In genomic region chr1:231357187-231357772, GRCh38 we compare ENCODE assay signal across 21 cellular contexts. TPM values are rescaled to one million over a fixed set of nuclear protein-coding genes. Genes with fewer than 3 reads are reported as not detected.
DNase-seq lines count a peak whose midpoint lies in the region; ATAC-seq, FAIRE-seq and TF ChIP-seq lines count a peak whose summit lies in the region.
"Had no signal": no experiment of that assay in that cellular context is flagged by ENCODE, and none has a peak within 500 bp of the region (broad histone marks: within the 10 kb centered on the region; RNA-seq: fewer than 3 reads in every experiment).

No MANE protein-coding gene starts in this region.

- no peak for TF ChIP-seq POLR2A in A549 (IDR thresholded peaks at IDR 0.05; ENCODE audit: low read length)

- no peaks in the 10 kb centered on the region for H3K27me3 Mint-ChIP-seq in astrocyte (ENCODE audit: low read depth, unreplicated experiment)
- H3K27me3 Mint-ChIP-seq: activated CD8-positive, alpha-beta memory T cell treated with anti-CD3 and anti-CD28 coated beads, Interleukin-2, amount 10 ng/mL, durations not matched to agents 7 days and 5 days had no signal

- H4K20me1 ChIP-seq in astrocyte (ENCODE audit: insufficient read depth, low read length) (no peaks in the 10 kb centered on the region), smooth muscle cell (ENCODE audit: low read depth) (peaks cover 12% of the 10 kb centered on the region)

- H3K4me2 ChIP-seq in A549 (no peak overlapping the region; the same call in 1 of the 3 replicates), astrocyte (ENCODE audit: low read length) (no peak overlapping the region), smooth muscle cell (no peak overlapping the region)

- H3K79me2 ChIP-seq in astrocyte (ENCODE audit: insufficient read depth, low read length) = no peaks in the 10 kb centered on the region
- no peaks in the 10 kb centered on the region for H3K79me2 ChIP-seq in smooth muscle cell (ENCODE audit: low read depth)

- H3K4me3 Mint-ChIP-seq in astrocyte (ENCODE audit: unreplicated experiment) = peak overlapping the region; percentile 52
- H3K4me3 Mint-ChIP-seq: activated CD8-positive, alpha-beta memory T cell treated with anti-CD3 and anti-CD28 coated beads, Interleukin-2, amount 10 ng/mL, durations not matched to agents 7 days and 5 days; activated T-cell treated with anti-CD3 and anti-CD28 coated beads, Interleukin-2, amount 50 U/mL, for 4 hours; CD8-positive, alpha-beta T cell; nephron; T-helper 1 cell treated with Interleukin-12 subunit alpha and Interleukin-12 subunit beta and Interleukin-4 antibody, amounts not matched to agents 30 μg/mL and 1 μg/mL, for 36 hours had no signal

- H3K27ac ChIP-seq in A549 = no peak overlapping the region
- H3K27ac ChIP-seq in astrocyte (ENCODE audit: low read depth, low read length) = no peak overlapping the region
- H3K27ac ChIP-seq in smooth muscle cell (ENCODE audit: low read depth) = no peak overlapping the region
- H3K27ac ChIP-seq: RWPE1, upper lobe of right lung had no signal

- peaks cover 4% of the 10 kb centered on the region for H3K36me3 Mint-ChIP-seq in astrocyte (ENCODE audit: low read depth, unreplicated experiment)

- no peak overlapping the region for H3K9ac ChIP-seq in astrocyte (ENCODE audit: low read length)
- H3K9ac ChIP-seq in smooth muscle cell (ENCODE audit: low read depth) = no peak overlapping the region

- H2AFZ ChIP-seq in astrocyte (ENCODE audit: low read depth, low read length) (no peak overlapping the region), smooth muscle cell (ENCODE audit: low read depth) (no peak overlapping the region)

- peaks cover 16% of the 10 kb centered on the region for H3F3A ChIP-seq in smooth muscle cell (ENCODE audit: low read depth)

- TF ChIP-seq CTCF in A549 (IDR thresholded peaks at IDR 0.05) = no peak
- no peak for TF ChIP-seq CTCF in astrocyte (IDR thresholded peaks at IDR 0.05; ENCODE audit: insufficient read depth, low read depth, low read length)
- TF ChIP-seq CTCF in smooth muscle cell (IDR thresholded peaks at IDR 0.05; ENCODE audit: borderline replicate concordance, insufficient read depth, poor library complexity, severe bottlenecking) = no peak

- H3K9me3 ChIP-seq in A549 = no peaks in the 10 kb centered on the region
- H3K9me3 ChIP-seq in astrocyte (ENCODE audit: insufficient read depth, low read depth, low read length) = no peaks in the 10 kb centered on the region
- no peaks in the 10 kb centered on the region for H3K9me3 ChIP-seq in smooth muscle cell (replicated peaks; ENCODE audit: low read depth)
- H3K9me3 ChIP-seq: ascending aorta, upper lobe of right lung had no signal

- peak overlapping the region; percentile 51 for H3K27ac Mint-ChIP-seq in astrocyte (ENCODE audit: unreplicated experiment)

- H3K4me3 ChIP-seq in A549 = no peak overlapping the region
- no peak overlapping the region for H3K4me3 ChIP-seq in astrocyte (ENCODE audit: insufficient read depth, low read depth, low read length)
- no peak overlapping the region for H3K4me3 ChIP-seq in smooth muscle cell
- H3K4me3 ChIP-seq: ascending aorta, cardiac muscle cell, coronary artery, skin epidermis, upper lobe of right lung had no signal

- no peak for ATAC-seq in A549
- ATAC-seq in GM19328 (IDR thresholded peaks at IDR 0.05; ENCODE audit: unreplicated experiment) = peak; percentile 8
- peak; percentile 10 for ATAC-seq in HG03432 (IDR thresholded peaks at IDR 0.05; ENCODE audit: unreplicated experiment)
- no peak for ATAC-seq in HG03025 (IDR thresholded peaks at IDR 0.05; ENCODE audit: low FRiP score, unreplicated experiment)
- no peak for ATAC-seq in GM18909 (IDR thresholded peaks at IDR 0.05; ENCODE audit: poor library complexity, unreplicated experiment)

- H3K27me3 ChIP-seq in astrocyte (ENCODE audit: insufficient read depth, low read length) (no peaks in the 10 kb centered on the region), smooth muscle cell (ENCODE audit: low read depth) (no peaks in the 10 kb centered on the region)
- H3K27me3 ChIP-seq: ascending aorta, cardiac muscle cell, upper lobe of right lung had no signal

- H3K4me1 ChIP-seq in A549 (peaks cover 38% of the 10 kb centered on the region), astrocyte (ENCODE audit: insufficient read depth, low read length) (peaks cover 5% of the 10 kb centered on the region), smooth muscle cell (ENCODE audit: low read depth) (no peaks in the 10 kb centered on the region)
- H3K4me1 ChIP-seq: upper lobe of right lung had no signal

- H3K36me3 ChIP-seq in astrocyte (ENCODE audit: insufficient read depth, low read length) = peaks cover 9% of the 10 kb centered on the region
- no peaks in the 10 kb centered on the region for H3K36me3 ChIP-seq in smooth muscle cell (ENCODE audit: low read depth)

- no peak for FAIRE-seq in A549 (lab: Jason Lieb, UNC)
- no peak for FAIRE-seq in astrocyte (lab: Jason Lieb, UNC)

- TF ChIP-seq RAD21 in A549 (conservative IDR thresholded peaks at IDR 0.05 in 1 of 2, IDR thresholded peaks at IDR 0.05 in 1 of 2) = no peak

- no peak for TF ChIP-seq EP300 in A549 (IDR thresholded peaks at IDR 0.05)

- no peak for DNase-seq in A549 (ENCODE audit: low read depth in 1 of 2, low spot score in 1 of 2)
- no peak for DNase-seq in astrocyte (ENCODE audit: low read depth)
- DNase-seq in A172 (ENCODE audit: low spot score) = no peak
- no peak for DNase-seq in smooth muscle cell (lab: John Stamatoyannopoulos, UW; ENCODE audit: unreplicated experiment)
- DNase-seq: effector memory CD4-positive, alpha-beta T cell; left colon; upper lobe of right lung had no signal

- POLR2A ChIA-PET in A549 (lab: Yijun Ruan, JAX) = interaction anchor here (0.9 to 1.7 kb wide), 2 partner anchors 171 to 227 kb away, joined by 5 read pairs; no protein-coding TSS in a partner anchor

- peaks cover 12% of the 10 kb centered on the region for H3K4me1 Mint-ChIP-seq in astrocyte (ENCODE audit: low read depth, unreplicated experiment)

- no peaks in the 10 kb centered on the region for H3K9me3 Mint-ChIP-seq in astrocyte (ENCODE audit: unreplicated experiment)
- H3K9me3 Mint-ChIP-seq: activated T-cell treated with anti-CD3 and anti-CD28 coated beads, Interleukin-2, amount 50 U/mL, for 4 hours; CD8-positive, alpha-beta T cell; nephron; T-helper 1 cell treated with Interleukin-12 subunit alpha and Interleukin-12 subunit beta and Interleukin-4 antibody, amounts not matched to agents 30 μg/mL and 1 μg/mL, for 36 hours had no signal

- CTCF ChIA-PET in A549 (lab: Yijun Ruan, JAX) = interaction anchor here (0.6 to 6.5 kb wide), 47 partner anchors 8 to 1567 kb away, joined by 3 to 54 read pairs (median 4); partner anchors contain the start of genes EXOC8 and SPRTN

- 79% methylated on average over 10 of the region's 10 CpGs for WGBS in A549 (ENCODE audit: missing lambda C conversion rate)
- 86% methylated on average over 10 of the region's 10 CpGs for WGBS in smooth muscle cell (ENCODE audit: low lambda C conversion rate)

TF ChIP-seq in A549, 52 proteins besides CTCF, POLR2A, EP300 and RAD21:
- TF ChIP-seq MAX (IDR thresholded peaks at IDR 0.05) = no peak
- peak; percentile 62 for TF ChIP-seq MAFK (IDR thresholded peaks at IDR 0.05; ENCODE audit: partially characterized antibody)

RNA-seq across cellular contexts. Expression of gene SPRTN, which starts 19.2 kb away (rescaled TPM):
- 17.9 and 21.0 TPM in 2 replicates for polyA plus RNA-seq in A549 (2011; rRNA removed)
- polyA plus RNA-seq in A549 (2012; cell fraction: cytosol; rRNA removed) = 13.4 and 18.0 TPM in 2 replicates
- 11.7 and 15.3 TPM in 2 replicates for polyA plus RNA-seq in A549 (2012; cell fraction: nucleus; rRNA removed)
- 14.0 to 16.0 TPM (median 14.4 TPM) in 3 replicates for polyA plus RNA-seq in A549 (2017; fragmentation: RNase III; extraction: RNeasy Plus Mini Kit Qiagen cat#74134 plus additional on column Dnase treatment)
- 29.9 and 31.7 TPM in 2 replicates for polyA minus RNA-seq in A549 (2011; rRNA and poly(A)+ RNA removed)
- 13.6 and 15.9 TPM in 2 replicates for total RNA-seq in astrocyte
- total RNA-seq in A172 (2014; rRNA removed; shearing (Covaris generic)) = 34.4 and 41.7 TPM in 2 replicates
- 16.9 and 24.1 TPM in 2 replicates for total RNA-seq in smooth muscle cell
- 8.7 and 9.6 TPM in 2 replicates for polyA plus RNA-seq in smooth muscle cell

RNA-seq across cellular contexts. Expression of gene EXOC8, which starts 19.6 kb away (rescaled TPM):
- polyA plus RNA-seq in A549 (2011; rRNA removed) (7.6 and 7.7 TPM in 2 replicates), A549 (2017; fragmentation: RNase III; extraction: RNeasy Plus Mini Kit Qiagen cat#74134 plus additional on column Dnase treatment) (8.9 to 10.1 TPM (median 9.8 TPM) in 3 replicates), smooth muscle cell (4.2 and 4.3 TPM in 2 replicates)
- 2.1 and 2.3 TPM in 2 replicates for polyA plus RNA-seq in A549 (2012; cell fraction: cytosol; rRNA removed)
- polyA plus RNA-seq in A549 (2012; cell fraction: nucleus; rRNA removed) = 2.8 and 3.6 TPM in 2 replicates
- 12.8 and 13.1 TPM in 2 replicates for polyA minus RNA-seq in A549 (2011; rRNA and poly(A)+ RNA removed)
- total RNA-seq in astrocyte (14.7 and 15.2 TPM in 2 replicates), smooth muscle cell (15.6 and 19.7 TPM in 2 replicates)
- 15.9 and 19.4 TPM in 2 replicates for total RNA-seq in A172 (2014; rRNA removed; shearing (Covaris generic))

Comparison
In these comparisons a context has a peak if more than half of its experiments do, and no peak if none do; other contexts are left out.
1. ATAC-seq: peak in GM19328 (single experiment) and HG03432 (single experiment); none in A549 (0 of 2), HG03025 (single experiment) and GM18909 (single experiment).